28 cellular contexts compared by ENCODE assay signal in genomic region chr6:87815449-87815848, GRCh38.
"Had no signal": no experiment of that assay in that cellular context is flagged by ENCODE, and none has a peak within 500 bp of the region (broad histone marks: within the 10 kb centered on the region; RNA-seq: fewer than 3 reads in every experiment).

No MANE protein-coding gene starts in this region.

- H3K27me3 ChIP-seq: colonic mucosa, thyroid gland had no signal

- H3K79me2 ChIP-seq: parathyroid adenoma had no signal

- H3K36me3 Mint-ChIP-seq: natural killer cell treated with Interleukin-12 subunit alpha and Interleukin-12 subunit beta and Interleukin-15 and Interleukin-18, amount 100 ng/mL, for 72 hours; stimulated activated effector memory CD8-positive, alpha-beta T cell treated with anti-CD3 and anti-CD28 coated beads, Interleukin-12 subunit alpha, Interleukin-12 subunit beta, amount 100 ng/mL, for 72 hours had no signal

- H3K4me3 Mint-ChIP-seq: dendritic cell treated with granulocyte-macrophage colony-stimulating factor and Interleukin-4, amounts not matched to agents 40 ng/mL and 50 ng/mL, for 4 days; endodermal cell; memory B cell; naive B cell; natural killer cell treated with Interleukin-12 subunit alpha and Interleukin-12 subunit beta and Interleukin-15 and Interleukin-18, amount 100 ng/mL, for 72 hours; neural crest cell; stimulated activated effector memory CD8-positive, alpha-beta T cell treated with anti-CD3 and anti-CD28 coated beads, Interleukin-12 subunit alpha, Interleukin-12 subunit beta, amount 100 ng/mL, for 72 hours had no signal

- H3K36me3 ChIP-seq: colonic mucosa, esophagus squamous epithelium, neutrophil, stomach, thyroid gland had no signal

- H3K27ac ChIP-seq: colonic mucosa, epithelial cell of prostate, esophagus squamous epithelium, neutrophil, parathyroid adenoma, stomach, thyroid gland had no signal

- H3K9me3 Mint-ChIP-seq: endodermal cell; stimulated activated effector memory CD8-positive, alpha-beta T cell treated with anti-CD3 and anti-CD28 coated beads, Interleukin-12 subunit alpha, Interleukin-12 subunit beta, amount 100 ng/mL, for 72 hours had no signal

- DNase-seq: colonic mucosa; effector CD8-positive, alpha-beta T cell; endodermal cell; esophagus squamous epithelium; hypothalamus; kidney; mucosa of descending colon; naive B cell; stimulated activated CD4-positive, alpha-beta T cell treated with anti-CD3 and anti-CD28 coated beads, Interleukin-12 subunit alpha, Interleukin-12 subunit beta, amount 100 ng/mL, for 4 hours; stimulated activated CD4-positive, alpha-beta T cell treated with anti-CD3 and anti-CD28 coated beads, Interleukin-1b, Interleukin-23, amount 100 ng/mL, for 48 hours; stimulated activated CD4-positive, alpha-beta T cell treated with anti-CD3 and anti-CD28 coated beads, Interleukin-4, amount 100 ng/mL, for 1 hour; stimulated activated naive CD4-positive, alpha-beta T cell treated with Interleukin-2 at 50 U/mL for 16 hours; stomach; thyroid gland; trophoblast cell had no signal

- H3K4me1 ChIP-seq: colonic mucosa, esophagus squamous epithelium, parathyroid adenoma, stomach, thyroid gland had no signal

- H3K4me2 ChIP-seq: smooth muscle cell had no signal

- ATAC-seq: left lobe of liver; mucosa of descending colon; natural killer cell treated with Interleukin-12 subunit alpha and Interleukin-12 subunit beta and Interleukin-15 and Interleukin-18, amount 100 ng/mL, for 72 hours; sciatic nerve; stimulated activated effector memory CD8-positive, alpha-beta T cell treated with anti-CD3 and anti-CD28 coated beads, Interleukin-12 subunit alpha, Interleukin-12 subunit beta, amount 100 ng/mL, for 72 hours had no signal

- H3K9ac ChIP-seq: parathyroid adenoma had no signal

- H3K27me3 Mint-ChIP-seq: dendritic cell treated with granulocyte-macrophage colony-stimulating factor and Interleukin-4, amounts not matched to agents 40 ng/mL and 50 ng/mL, for 4 days; progenitor cell of endocrine pancreas had no signal

- H3K27ac Mint-ChIP-seq: dendritic cell treated with granulocyte-macrophage colony-stimulating factor and Interleukin-4, amounts not matched to agents 40 ng/mL and 50 ng/mL, for 4 days; endodermal cell; memory B cell; natural killer cell treated with Interleukin-12 subunit alpha and Interleukin-12 subunit beta and Interleukin-15 and Interleukin-18, amount 100 ng/mL, for 72 hours; progenitor cell of endocrine pancreas; stimulated activated effector memory CD8-positive, alpha-beta T cell treated with anti-CD3 and anti-CD28 coated beads, Interleukin-12 subunit alpha, Interleukin-12 subunit beta, amount 100 ng/mL, for 72 hours had no signal

- H3K4me1 Mint-ChIP-seq: endodermal cell; memory B cell; naive B cell; stimulated activated effector memory CD8-positive, alpha-beta T cell treated with anti-CD3 and anti-CD28 coated beads, Interleukin-12 subunit alpha, Interleukin-12 subunit beta, amount 100 ng/mL, for 72 hours had no signal

- H2AFZ ChIP-seq: parathyroid adenoma had no signal

- H3K9me3 ChIP-seq: colonic mucosa, esophagus squamous epithelium, mucosa of descending colon, neutrophil, stomach, thyroid gland had no signal

- H3K4me3 ChIP-seq: colonic mucosa, esophagus squamous epithelium, lung, mucosa of descending colon, smooth muscle cell, stomach, thyroid gland had no signal
